40 cellular contexts compared by ENCODE assay signal in the genomic region with DNA sequence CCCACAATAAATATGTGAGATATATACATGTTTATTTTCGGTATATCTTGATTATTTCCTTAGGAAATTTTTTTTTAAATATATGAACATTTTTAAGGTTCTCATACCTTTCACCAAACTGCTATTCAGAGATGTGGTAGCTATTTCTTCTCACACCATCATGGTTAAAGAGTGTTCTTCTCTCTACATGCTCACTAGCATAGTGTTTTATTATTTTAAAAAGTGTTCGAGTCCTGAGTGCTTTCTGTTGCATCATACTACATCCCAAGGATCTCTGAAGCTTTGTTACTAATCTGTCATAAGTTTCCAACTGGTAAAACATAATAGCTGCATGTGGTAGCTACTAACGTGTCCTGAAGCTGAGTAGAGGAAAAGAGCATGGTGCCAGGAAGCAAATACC.
"Had no signal": no experiment of that assay in that cellular context is flagged by ENCODE, and none has a peak within 500 bp of the region (broad histone marks: within the 10 kb centered on the region; RNA-seq: fewer than 3 reads in every experiment).

No MANE protein-coding gene starts in this region.

- DNase-seq: activated effector memory CD4-positive, alpha-beta T cell treated with anti-CD3 and anti-CD28 coated beads, Interleukin-2, amount 50 U/mL, for 16 hours; activated effector memory CD4-positive, alpha-beta T cell treated with Interleukin-2 at 50 U/mL for 16 hours; activated gamma-delta T cell; activated gamma-delta T cell treated with Interleukin-2 at 50 U/mL for 16 hours; activated naive CD4-positive, alpha-beta T cell; activated naive CD4-positive, alpha-beta T cell treated with anti-CD3 and anti-CD28 coated beads for 36 hours; activated naive CD4-positive, alpha-beta T cell treated with anti-CD3 and anti-CD28 coated beads, Interleukin-2, amount 10 ng/mL, durations not matched to agents 7 days and 5 days; activated naive CD4-positive, alpha-beta T cell treated with anti-CD3 and anti-CD28 coated beads, Interleukin-2, amount 50 U/mL, for 16 hours; activated naive CD4-positive, alpha-beta T cell treated with Interleukin-2 at 50 U/mL for 16 hours; activated naive CD8-positive, alpha-beta T cell treated with anti-CD3 and anti-CD28 coated beads for 36 hours; activated naive CD8-positive, alpha-beta T cell treated with anti-CD3 and anti-CD28 coated beads, Interleukin-2, amount 10 ng/mL, durations not matched to agents 7 days and 5 days; activated naive CD8-positive, alpha-beta T cell treated with anti-CD3 and anti-CD28 coated beads, Interleukin-2, amount 50 U/mL, for 24 hours; activated T-cell treated with anti-CD3 and anti-CD28 coated beads, Interleukin-2, amount 50 U/mL, for 1 hour; activated T-cell treated with anti-CD3 and anti-CD28 coated beads, Interleukin-2, amount 50 U/mL, for 24 hours; activated T-cell treated with anti-CD3 and anti-CD28 coated beads, Interleukin-2, amount 50 U/mL, for 4 hours; activated T-cell treated with anti-CD3 and anti-CD28 coated beads, Interleukin-2, amount 50 U/mL, for 48 hours; activated T-cell treated with anti-CD3 and anti-CD28 coated beads, Interleukin-2, amount 50 U/mL, for 72 hours; adrenal gland; amniotic stem cell; amygdala; anterior cingulate cortex; aorta; body of pancreas; brain microvascular endothelial cell; caudate nucleus; central memory CD4-positive, alpha-beta T cell; cerebellar nuclear complex had no signal

- H3K36me3 Mint-ChIP-seq: activated naive CD4-positive, alpha-beta T cell treated with anti-CD3 and anti-CD28 coated beads, Interleukin-2, amount 10 ng/mL, durations not matched to agents 7 days and 5 days; activated naive CD4-positive, alpha-beta T cell treated with anti-CD3 and anti-CD28 coated beads, Interleukin-2, amount 50 U/mL, for 24 hours; activated naive CD4-positive, alpha-beta T cell treated with anti-CD3 and anti-CD28 coated beads, Interleukin-2, amount 50 U/mL, for 72 hours; activated naive CD8-positive, alpha-beta T cell treated with anti-CD3 and anti-CD28 coated beads, Interleukin-2, amount 10 ng/mL, durations not matched to agents 7 days and 5 days; brain had no signal

- H3K4me3 Mint-ChIP-seq: activated naive CD4-positive, alpha-beta T cell treated with anti-CD3 and anti-CD28 coated beads for 36 hours; activated naive CD4-positive, alpha-beta T cell treated with anti-CD3 and anti-CD28 coated beads, Interleukin-2, amount 10 ng/mL, durations not matched to agents 7 days and 5 days; activated naive CD4-positive, alpha-beta T cell treated with anti-CD3 and anti-CD28 coated beads, Interleukin-2, amount 50 U/mL, for 24 hours; activated naive CD8-positive, alpha-beta T cell; activated naive CD8-positive, alpha-beta T cell treated with anti-CD3 and anti-CD28 coated beads for 36 hours; activated naive CD8-positive, alpha-beta T cell treated with anti-CD3 and anti-CD28 coated beads, Interleukin-2, amount 10 ng/mL, durations not matched to agents 7 days and 5 days; activated naive CD8-positive, alpha-beta T cell treated with anti-CD3 and anti-CD28 coated beads, Interleukin-2, amount 50 U/mL, for 24 hours; activated T-cell treated with anti-CD3 and anti-CD28 coated beads, Interleukin-2, amount 50 U/mL, for 24 hours; activated T-cell treated with anti-CD3 and anti-CD28 coated beads, Interleukin-2, amount 50 U/mL, for 4 hours; activated T-cell treated with anti-CD3 and anti-CD28 coated beads, Interleukin-2, amount 50 U/mL, for 72 hours; activated T-helper 1 cell treated with anti-CD3 and anti-CD28 coated beads, Interleukin-12 subunit alpha, Interleukin-12 subunit beta, Interleukin-2, Interleukin-4 antibody, amounts not matched to agents 30 ng/mL and 10 ng/mL and 1 ng/mL, durations not matched to agents 14 hours and 24 hours and 36 hours; activated T-helper 17 cell treated with anti-CD3 and anti-CD28 coated beads, Interleukin-2, amount 50 U/mL, for 72 hours; brain; central memory CD8-positive, alpha-beta T cell had no signal

- FAIRE-seq: astrocyte, bronchial epithelial cell had no signal

- H3K4me3 ChIP-seq: adrenal gland, ascending aorta, body of pancreas, breast epithelium, cardiac muscle cell had no signal

- H3K4me1 ChIP-seq: adrenal gland, ascending aorta, body of pancreas, breast epithelium had no signal

- H3K4me1 Mint-ChIP-seq: activated naive CD4-positive, alpha-beta T cell treated with anti-CD3 and anti-CD28 coated beads, Interleukin-2, amount 10 ng/mL, durations not matched to agents 7 days and 5 days; activated naive CD8-positive, alpha-beta T cell treated with anti-CD3 and anti-CD28 coated beads, Interleukin-2, amount 50 U/mL, for 24 hours had no signal

- H3K27me3 ChIP-seq: adrenal gland, ascending aorta, body of pancreas, brain microvascular endothelial cell, breast epithelium, cardiac muscle cell had no signal

- H3K27ac Mint-ChIP-seq: activated naive CD4-positive, alpha-beta T cell treated with anti-CD3 and anti-CD28 coated beads, Interleukin-2, amount 10 ng/mL, durations not matched to agents 7 days and 5 days; activated naive CD4-positive, alpha-beta T cell treated with anti-CD3 and anti-CD28 coated beads, Interleukin-2, amount 50 U/mL, for 24 hours; activated naive CD4-positive, alpha-beta T cell treated with anti-CD3 and anti-CD28 coated beads, Interleukin-2, amount 50 U/mL, for 72 hours; activated naive CD8-positive, alpha-beta T cell; activated naive CD8-positive, alpha-beta T cell treated with anti-CD3 and anti-CD28 coated beads for 36 hours; activated naive CD8-positive, alpha-beta T cell treated with anti-CD3 and anti-CD28 coated beads, Interleukin-2, amount 10 ng/mL, durations not matched to agents 7 days and 5 days; activated naive CD8-positive, alpha-beta T cell treated with anti-CD3 and anti-CD28 coated beads, Interleukin-2, amount 50 U/mL, for 24 hours; activated T-cell treated with anti-CD3 and anti-CD28 coated beads, Interleukin-2, amount 50 U/mL, for 24 hours; activated T-cell treated with anti-CD3 and anti-CD28 coated beads, Interleukin-2, amount 50 U/mL, for 72 hours; activated T-helper 1 cell treated with anti-CD3 and anti-CD28 coated beads, Interleukin-12 subunit alpha, Interleukin-12 subunit beta, Interleukin-2, Interleukin-4 antibody, amounts not matched to agents 30 ng/mL and 10 ng/mL and 1 ng/mL, durations not matched to agents 14 hours and 24 hours and 36 hours; activated T-helper 17 cell treated with anti-CD3 and anti-CD28 coated beads, Interleukin-2, amount 50 U/mL, for 72 hours; activated T-helper 2 cell treated with anti-CD3 and anti-CD28 coated beads, Interferon-gamma antibody, Interleukin-2, Interleukin-4, amounts not matched to agents 10 μg/mL and 5 μg/mL and 100 μg/mL, durations not matched to agents 14 hours and 24 hours and 36 hours; brain had no signal

- ATAC-seq: activated naive CD8-positive, alpha-beta T cell treated with anti-CD3 and anti-CD28 coated beads, Interleukin-2, amount 50 U/mL, for 24 hours; activated T-cell treated with anti-CD3 and anti-CD28 coated beads, Interleukin-2, amount 50 U/mL, for 4 hours; activated T-cell treated with anti-CD3 and anti-CD28 coated beads, Interleukin-2, amount 50 U/mL, for 72 hours; activated T-helper 17 cell treated with anti-CD3 and anti-CD28 coated beads, Interleukin-2, amount 50 U/mL, for 72 hours; body of pancreas had no signal

- H3K9me3 ChIP-seq: adrenal gland, ascending aorta, body of pancreas, breast epithelium had no signal

- H3K36me3 ChIP-seq: adrenal gland, ascending aorta, brain microvascular endothelial cell, breast epithelium, cardiac muscle cell had no signal

- H3K27ac ChIP-seq: adrenal gland, ascending aorta, body of pancreas, brain microvascular endothelial cell, breast epithelium, cardiac muscle cell had no signal

- H3K9me3 Mint-ChIP-seq: activated naive CD4-positive, alpha-beta T cell treated with anti-CD3 and anti-CD28 coated beads, Interleukin-2, amount 10 ng/mL, durations not matched to agents 7 days and 5 days; activated T-helper 2 cell treated with anti-CD3 and anti-CD28 coated beads, Interferon-gamma antibody, Interleukin-2, Interleukin-4, amounts not matched to agents 10 μg/mL and 5 μg/mL and 100 μg/mL, durations not matched to agents 14 hours and 24 hours and 36 hours; central memory CD8-positive, alpha-beta T cell had no signal

- H3K27me3 Mint-ChIP-seq: activated naive CD4-positive, alpha-beta T cell treated with anti-CD3 and anti-CD28 coated beads, Interleukin-2, amount 10 ng/mL, durations not matched to agents 7 days and 5 days; activated naive CD4-positive, alpha-beta T cell treated with anti-CD3 and anti-CD28 coated beads, Interleukin-2, amount 50 U/mL, for 24 hours; activated naive CD8-positive, alpha-beta T cell; activated naive CD8-positive, alpha-beta T cell treated with anti-CD3 and anti-CD28 coated beads, Interleukin-2, amount 10 ng/mL, durations not matched to agents 7 days and 5 days; activated naive CD8-positive, alpha-beta T cell treated with anti-CD3 and anti-CD28 coated beads, Interleukin-2, amount 50 U/mL, for 24 hours; activated T-helper 17 cell treated with anti-CD3 and anti-CD28 coated beads, Interleukin-2, amount 50 U/mL, for 72 hours had no signal
